9 cellular contexts compared by ENCODE assay signal in the genomic region with DNA sequence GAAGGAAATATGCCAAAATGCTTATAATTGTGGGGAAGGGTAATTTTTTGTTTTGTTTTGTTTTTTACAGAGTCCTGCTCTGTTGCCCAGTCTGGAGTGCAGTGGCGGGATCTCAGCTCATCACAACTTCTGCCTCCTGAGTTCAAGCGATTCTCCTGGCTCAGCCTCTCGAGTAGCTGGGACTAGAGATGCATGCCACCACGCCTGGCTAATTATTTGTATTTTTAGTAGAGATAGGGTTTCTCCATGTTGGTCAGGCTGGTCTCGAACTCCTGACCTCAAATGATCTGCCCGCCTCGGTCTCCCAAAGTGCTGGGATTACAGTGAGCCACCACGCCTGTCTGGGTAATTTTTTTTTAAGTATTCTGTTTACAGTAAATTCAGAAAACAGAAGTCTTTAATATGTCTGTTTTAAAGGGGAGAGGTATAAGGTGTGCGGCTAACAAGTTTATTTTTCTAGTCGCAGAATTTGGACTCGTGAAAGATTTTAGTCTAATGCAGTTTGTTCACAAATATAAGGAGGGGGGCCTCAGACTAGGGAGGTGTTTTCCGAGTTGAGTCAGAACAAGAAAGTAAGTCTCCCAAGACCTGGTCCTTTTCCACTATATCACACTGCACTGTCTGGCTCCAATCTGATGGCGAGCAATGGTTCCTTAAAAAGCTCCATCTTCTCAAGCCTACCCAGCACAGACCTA. TPM values are rescaled to one million over a fixed set of nuclear protein-coding genes. Genes with fewer than 3 reads are reported as not detected.
DNase-seq lines count a peak whose midpoint lies in the region; ATAC-seq, FAIRE-seq and TF ChIP-seq lines count a peak whose summit lies in the region.
"Had no signal": no experiment of that assay in that cellular context is flagged by ENCODE, and none has a peak within 500 bp of the region (broad histone marks: within the 10 kb centered on the region; RNA-seq: fewer than 3 reads in every experiment).

No MANE protein-coding gene starts in this region.

- H2AFZ ChIP-seq in OCI-LY1 (ENCODE audit: low read length): no peak overlapping the region

- H3K9me3 ChIP-seq in OCI-LY1 (ENCODE audit: low read length) (no peaks in the 10 kb centered on the region), skeletal muscle tissue (ENCODE audit: control insufficient read depth in 3 of 3, low read length in 3 of 3) (no peaks in the 10 kb centered on the region)

- no peaks in the 10 kb centered on the region for H3F3A ChIP-seq in OCI-LY1 (ENCODE audit: insufficient read depth, low read length)

- H3K9ac ChIP-seq in OCI-LY1 (ENCODE audit: low read length) (no peak overlapping the region; the same call in 1 of the 2 replicates), skeletal muscle tissue (ENCODE audit: low read depth in 1 of 3, low read length in 3 of 3) (peak overlapping the region; percentile 87 to 92 (median 88))

- no peak for TF ChIP-seq CTCF in OCI-LY1 (IDR thresholded peaks at IDR 0.05; ENCODE audit: low read length)
- TF ChIP-seq CTCF in epithelial cell of esophagus (IDR thresholded peaks at IDR 0.05; ENCODE audit: insufficient read depth, low read depth, low read length, missing control alignments): no peak

- H3K27me3 ChIP-seq in OCI-LY1 (ENCODE audit: insufficient read depth, low read length) (no peaks in the 10 kb centered on the region), skeletal muscle tissue (ENCODE audit: control insufficient read depth in 3 of 3, insufficient read depth in 3 of 3, low read length in 3 of 3) (no peaks in the 10 kb centered on the region)

- no peak overlapping the region for H3K27ac ChIP-seq in OCI-LY1 (ENCODE audit: low read depth, low read length, poor library complexity, severe bottlenecking)
- peak overlapping the region; percentile 84 for H3K27ac ChIP-seq in skeletal muscle tissue (ENCODE audit: low read depth, low read length)

- H3K4me1 ChIP-seq in OCI-LY1 (ENCODE audit: insufficient read depth, low read length, severe bottlenecking) (peaks cover 19% of the 10 kb centered on the region), skeletal muscle tissue (ENCODE audit: control insufficient read depth in 3 of 3, insufficient read depth in 3 of 3, low read length in 3 of 3) (peaks cover 45 to 65% (median 51%) of the 10 kb centered on the region in 3 donors)

- no peaks in the 10 kb centered on the region for H3K79me2 ChIP-seq in OCI-LY1 (ENCODE audit: insufficient read depth, low read length)

- H3K4me3 ChIP-seq in OCI-LY1 (ENCODE audit: low read depth, low read length, poor library complexity, severe bottlenecking) (peak overlapping the region; percentile 73), epithelial cell of esophagus (ENCODE audit: low read length) (peak overlapping the region; percentile 45), skeletal muscle tissue (ENCODE audit: low read length in 3 of 3) (peak overlapping the region; percentile 81 to 88 (median 85))

- DNase-seq in GM19239 (ENCODE audit: insufficient read length, low spot score) (no peak), epithelial cell of esophagus (ENCODE audit: low read depth) (no peak), NCI-H2227 treated with DMSO at 0.1 percent for 48 hours (lab: John Stamatoyannopoulos, UW) (no peak), UCSD-AML1 (lab: John Stamatoyannopoulos, UW; ENCODE audit: unreplicated experiment) (no peak), NCI-H748 treated with DMSO at 0.1 percent for 48 hours (lab: John Stamatoyannopoulos, UW) (no peak)

- FAIRE-seq in GM19239 (lab: Jason Lieb, UNC): peak; percentile 91
- FAIRE-seq: islet of Langerhans had no signal

- no peak for ATAC-seq in HG03354 (IDR thresholded peaks at IDR 0.05; ENCODE audit: poor library complexity, severe bottlenecking, unreplicated experiment)

- peak overlapping the region; percentile 97; the same call in 1 of the 2 replicates for H3K4me2 ChIP-seq in OCI-LY1 (ENCODE audit: low read length)

- no peaks in the 10 kb centered on the region for H4K20me1 ChIP-seq in OCI-LY1 (ENCODE audit: insufficient read depth, low read length)

- H3K36me3 ChIP-seq in OCI-LY1 (ENCODE audit: insufficient read depth, low read length) (no peaks in the 10 kb centered on the region), skeletal muscle tissue (ENCODE audit: control insufficient read depth in 3 of 3, insufficient read depth in 3 of 3, low read length in 3 of 3) (no peaks in the 10 kb centered on the region)

- H3K9me2 ChIP-seq in OCI-LY1 (ENCODE audit: low read depth, low read length): no peaks in the 10 kb centered on the region

RNA-seq across cellular contexts. Expression of a gene that starts 1.5 kb away (rescaled TPM):
- 123 TPM for total RNA-seq in skeletal muscle tissue
